Comparison of ENCODE assay signal across 26 cellular contexts in genomic region chr19:33202546-33203507, GRCh38. TPM values are rescaled to one million over a fixed set of nuclear protein-coding genes. Genes with fewer than 3 reads are reported as not detected.
A peak's percentile ranks its signal among the peaks of the same experiment; 100 is the strongest.
DNase-seq lines count a peak whose midpoint lies in the region; ATAC-seq, FAIRE-seq and TF ChIP-seq lines count a peak whose summit lies in the region.
"Had no signal": no experiment of that assay in that cellular context is flagged by ENCODE, and none has a peak within 500 bp of the region (broad histone marks: within the 10 kb centered on the region; RNA-seq: fewer than 3 reads in every experiment).

No MANE protein-coding gene starts in this region.

- peaks cover 6% of the 10 kb centered on the region for H3K36me3 Mint-ChIP-seq in glutamatergic neuron (ENCODE audit: unreplicated experiment)
- H3K36me3 Mint-ChIP-seq in activated CD4-positive, alpha-beta T cell treated with anti-CD3 and anti-CD28 coated beads, Interleukin-2, amount 10 ng/mL, durations not matched to agents 7 days and 5 days (ENCODE audit: low read depth): no peaks in the 10 kb centered on the region

- DNase-seq in H7: peak; percentile 56
- peak; percentile 12 for DNase-seq in HuH-7.5 (ENCODE audit: low spot score)
- DNase-seq in glutamatergic neuron: no peak
- DNase-seq in urothelium cell line (ENCODE audit: low spot score): no peak
- DNase-seq in activated CD4-positive, alpha-beta T cell treated with anti-CD3 and anti-CD28 coated beads, Interleukin-2, amount 10 ng/mL, durations not matched to agents 7 days and 5 days: no peak
- DNase-seq in cortex of kidney (lab: John Stamatoyannopoulos, UW): no peak
- DNase-seq: ACHN; Caco-2; CD4-positive, alpha-beta T cell; DND-41; GM23248; HCEC 1CT; KBM-7; MM.1S; NCI-H1048; NCI-H1417 treated with DMSO at 0.1 percent for 48 hours; NCI-H187 treated with DMSO at 0.1 percent for 48 hours; NCI-H2227 treated with DMSO at 0.1 percent for 48 hours; NCI-H510A; PC-9; RPMI8226; SHP77 treated with DMSO at 0.1 percent for 48 hours had no signal

- no peaks in the 10 kb centered on the region for H3K4me1 Mint-ChIP-seq in glutamatergic neuron (ENCODE audit: low read depth, unreplicated experiment)
- H3K4me1 Mint-ChIP-seq in activated CD4-positive, alpha-beta T cell treated with anti-CD3 and anti-CD28 coated beads, Interleukin-2, amount 10 ng/mL, durations not matched to agents 7 days and 5 days: no peaks in the 10 kb centered on the region

- ATAC-seq in GM21360 (IDR thresholded peaks at IDR 0.05; ENCODE audit: unreplicated experiment): no peak
- ATAC-seq: GM12878 had no signal

- peaks cover 2% of the 10 kb centered on the region for H3K27me3 Mint-ChIP-seq in glutamatergic neuron (ENCODE audit: unreplicated experiment)
- no peaks in the 10 kb centered on the region for H3K27me3 Mint-ChIP-seq in activated CD4-positive, alpha-beta T cell treated with anti-CD3 and anti-CD28 coated beads, Interleukin-2, amount 10 ng/mL, durations not matched to agents 7 days and 5 days
- H3K27me3 Mint-ChIP-seq: CD4-positive, alpha-beta T cell had no signal

- peak; percentile 95 for FAIRE-seq in urothelium cell line (lab: Jason Lieb, UNC)
- FAIRE-seq: GM12878 had no signal

- TF ChIP-seq CTCF in glutamatergic neuron (IDR thresholded peaks at IDR 0.05; ENCODE audit: partially characterized antibody, unreplicated experiment): no peak

- CTCF ChIA-PET in activated CD4-positive, alpha-beta T cell treated with anti-CD3 and anti-CD28 coated beads, Interleukin-2, amount 10 ng/mL, durations not matched to agents 7 days and 5 days (lab: Charles Lee): interaction anchor here (0.6 to 1.5 kb wide), 2 partner anchors 18 to 37 kb away, joined by 3 to 4 read pairs; no protein-coding TSS in a partner anchor

- peaks cover 2% of the 10 kb centered on the region for H3K9me3 Mint-ChIP-seq in glutamatergic neuron (ENCODE audit: unreplicated experiment)
- H3K9me3 Mint-ChIP-seq in activated CD4-positive, alpha-beta T cell treated with anti-CD3 and anti-CD28 coated beads, Interleukin-2, amount 10 ng/mL, durations not matched to agents 7 days and 5 days: peaks cover 2% of the 10 kb centered on the region
- H3K9me3 Mint-ChIP-seq: CD4-positive, alpha-beta T cell had no signal

- H3K4me3 Mint-ChIP-seq in glutamatergic neuron (ENCODE audit: unreplicated experiment): no peak overlapping the region
- no peak overlapping the region for H3K4me3 Mint-ChIP-seq in activated CD4-positive, alpha-beta T cell treated with anti-CD3 and anti-CD28 coated beads, Interleukin-2, amount 10 ng/mL, durations not matched to agents 7 days and 5 days
- H3K4me3 Mint-ChIP-seq: CD4-positive, alpha-beta T cell had no signal

- H3K27me3 ChIP-seq in H7 (ENCODE audit: control insufficient read depth, insufficient read depth, low read length): no peaks in the 10 kb centered on the region
- H3K27me3 ChIP-seq: BLaER1 had no signal

- POLR2A ChIA-PET in activated CD4-positive, alpha-beta T cell treated with anti-CD3 and anti-CD28 coated beads, Interleukin-2, amount 10 ng/mL, durations not matched to agents 7 days and 5 days (lab: Charles Lee): no interaction called here

- no peak overlapping the region for H3K4me3 ChIP-seq in H7 (ENCODE audit: insufficient read depth, low read depth, low read length)
- H3K4me3 ChIP-seq: BLaER1, GM12878, GM23248, PC-9, SK-N-MC had no signal

- peaks cover 4% of the 10 kb centered on the region for H3K36me3 ChIP-seq in H7 (replicated peaks; ENCODE audit: control insufficient read depth, insufficient read depth, low read length)

- H3K27ac Mint-ChIP-seq in glutamatergic neuron (ENCODE audit: unreplicated experiment): peak overlapping the region; percentile 41
- H3K27ac Mint-ChIP-seq in activated CD4-positive, alpha-beta T cell treated with anti-CD3 and anti-CD28 coated beads, Interleukin-2, amount 10 ng/mL, durations not matched to agents 7 days and 5 days: no peak overlapping the region
- H3K27ac Mint-ChIP-seq: CD4-positive, alpha-beta T cell had no signal

RNA-seq across cellular contexts. Expression of gene LRP3, which starts 8.7 kb away (rescaled TPM):
- 54.8 and 57.7 TPM in 2 replicates for total RNA-seq in H7 (2014; rRNA removed; shearing (Covaris generic))
- 46.9 TPM for total RNA-seq in glutamatergic neuron (ENCODE audit: unreplicated experiment)
- total RNA-seq in activated CD4-positive, alpha-beta T cell treated with anti-CD3 and anti-CD28 coated beads, Interleukin-2, amount 10 ng/mL, durations not matched to agents 7 days and 5 days: under 1 TPM; 0.08 to 0.20 TPM

RNA-seq across cellular contexts. Expression of gene SLC7A10, which starts 22.8 kb away (rescaled TPM):
- total RNA-seq in H7 (2014; rRNA removed; shearing (Covaris generic)): 2.4 and 3.0 TPM in 2 replicates
- not detected for total RNA-seq in glutamatergic neuron (ENCODE audit: unreplicated experiment)
- not detected for total RNA-seq in activated CD4-positive, alpha-beta T cell treated with anti-CD3 and anti-CD28 coated beads, Interleukin-2, amount 10 ng/mL, durations not matched to agents 7 days and 5 days
- total RNA-seq: Caco-2; CD4-positive, alpha-beta T cell; GM12878; GM23248; PC-9 had no signal

Comparison
In these comparisons a context has a peak if more than half of its experiments do, and no peak if none do; other contexts are left out.
1. DNase-seq: peak in H7 (single experiment) and HuH-7.5 (single experiment); none in glutamatergic neuron (single experiment), urothelium cell line (single experiment), activated CD4-positive, alpha-beta T cell treated with anti-CD3 and anti-CD28 coated beads, Interleukin-2, amount 10 ng/mL, durations not matched to agents 7 days and 5 days (single experiment) and cortex of kidney (single experiment).
2. RNA of gene LRP3, which starts 8.7 kb away (total RNA-seq): 54.8 to 57.7 TPM in H7 and 46.9 TPM in glutamatergic neuron (single experiment); 0.08 to 0.20 TPM in activated CD4-positive, alpha-beta T cell treated with anti-CD3 and anti-CD28 coated beads, Interleukin-2, amount 10 ng/mL, durations not matched to agents 7 days and 5 days; every median in the first group is over 10 times any median in the second.